Comparison of ENCODE assay signal across 11 cellular contexts in the genomic region with DNA sequence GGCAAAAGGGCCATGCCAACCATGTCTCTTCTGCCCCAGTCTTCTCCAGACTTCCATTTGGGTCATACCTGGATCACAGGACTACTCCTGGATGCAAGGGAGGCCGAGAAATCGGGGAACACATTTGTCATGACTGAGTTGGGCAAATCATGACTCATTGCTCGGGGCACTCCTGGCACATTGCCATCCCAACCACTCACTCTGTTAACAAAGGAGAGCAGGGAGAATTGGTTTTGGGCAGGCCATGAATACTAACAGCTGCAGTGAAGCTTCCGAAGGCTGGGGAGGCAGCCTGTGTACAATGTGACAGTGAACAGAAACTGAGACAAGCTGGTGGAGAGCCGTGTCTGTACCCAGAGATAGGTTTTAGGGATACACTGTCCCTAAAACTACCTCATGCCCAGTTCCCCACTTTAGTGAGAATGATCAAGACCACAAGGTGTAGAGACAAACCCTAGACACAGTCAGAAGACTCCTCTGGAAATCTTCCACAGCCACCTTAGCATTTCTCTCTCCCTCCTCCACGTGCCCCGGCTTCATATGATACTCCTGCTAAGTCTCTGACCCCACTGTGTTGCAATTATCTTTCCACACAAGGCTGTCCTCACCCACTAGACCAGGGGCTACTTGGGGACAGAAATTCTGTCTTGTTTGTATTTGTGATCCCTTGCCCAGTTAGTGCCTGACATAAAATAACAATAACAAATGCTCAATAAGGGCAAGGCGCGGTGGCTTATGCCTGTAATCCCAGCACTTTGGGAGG. TPM values are rescaled to one million over a fixed set of nuclear protein-coding genes. Genes with fewer than 3 reads are reported as not detected.
DNase-seq lines count a peak whose midpoint lies in the region; ATAC-seq, FAIRE-seq and TF ChIP-seq lines count a peak whose summit lies in the region.
"Had no signal": no experiment of that assay in that cellular context is flagged by ENCODE, and none has a peak within 500 bp of the region (broad histone marks: within the 10 kb centered on the region; RNA-seq: fewer than 3 reads in every experiment).

No MANE protein-coding gene starts in this region.

- H3K4me1 ChIP-seq in SJCRH30 = peaks cover 22% of the 10 kb centered on the region
- no peaks in the 10 kb centered on the region for H3K4me1 ChIP-seq in right atrium auricular region

- H3K9me3 ChIP-seq in SJCRH30 (replicated peaks) = no peaks in the 10 kb centered on the region
- no peaks in the 10 kb centered on the region for H3K9me3 ChIP-seq in right atrium auricular region
- H3K9me3 ChIP-seq: upper lobe of left lung had no signal

- no peaks in the 10 kb centered on the region for H3K27me3 ChIP-seq in SJCRH30
- no peaks in the 10 kb centered on the region for H3K27me3 ChIP-seq in right atrium auricular region
- H3K27me3 ChIP-seq: upper lobe of left lung had no signal

- ATAC-seq in GM21526 (IDR thresholded peaks at IDR 0.05; ENCODE audit: low FRiP score, unreplicated experiment) = no peak
- ATAC-seq: T-cell had no signal

- no peak for TF ChIP-seq CTCF in right atrium auricular region (IDR thresholded peaks at IDR 0.05)

- FAIRE-seq in HTR-8/SVneo (lab: Jason Lieb, UNC) = peak; percentile 52

- DNase-seq in AG08396 (ENCODE audit: low spot score) = peak; percentile 21
- DNase-seq in HTR-8/SVneo (ENCODE audit: insufficient read length, low spot score) = peak; percentile 67
- DNase-seq in SJCRH30 = peak; percentile 95 to 98
- peak; percentile 85 for DNase-seq in glomerular visceral epithelial cell (ENCODE audit: extremely low spot score)
- no peak for DNase-seq in DMS114 treated with DMSO at 0.1 percent for 48 hours (lab: John Stamatoyannopoulos, UW; ENCODE audit: unreplicated experiment)
- no peak for DNase-seq in right atrium auricular region (ENCODE audit: low spot score)
- no peak for DNase-seq in activated naive CD4-positive, alpha-beta T cell treated with anti-CD3 and anti-CD28 coated beads, Interleukin-2, amount 50 U/mL, for 16 hours
- DNase-seq: cortex of kidney, T-cell had no signal

- H3K36me3 ChIP-seq in SJCRH30 (no peaks in the 10 kb centered on the region), right atrium auricular region (no peaks in the 10 kb centered on the region)
- H3K36me3 ChIP-seq: upper lobe of left lung had no signal

- H3K4me3 ChIP-seq in SJCRH30 (peak overlapping the region; percentile 38), right atrium auricular region (no peak overlapping the region)
- H3K4me3 ChIP-seq: upper lobe of left lung had no signal

- H3K27ac ChIP-seq in SJCRH30 (peak overlapping the region; percentile 88), right atrium auricular region (no peak overlapping the region)
- H3K27ac ChIP-seq: upper lobe of left lung had no signal

RNA-seq across cellular contexts. Expression of a gene that starts 10.5 kb away (rescaled TPM):
- 90.7 and 105 TPM in 2 replicates for total RNA-seq in SJCRH30 (2014; rRNA removed; shearing (Covaris generic))
- 1 to 10 TPM in 1 of 2 donors, under 1 TPM in 1; 0.39 to 2.1 TPM for total RNA-seq in right atrium auricular region

RNA-seq across cellular contexts. Expression of a gene that starts 41.7 kb away (rescaled TPM):
- total RNA-seq in SJCRH30 (2014; rRNA removed; shearing (Covaris generic)) = 6.5 and 6.7 TPM in 2 replicates
- total RNA-seq in right atrium auricular region = 1 to 10 TPM; 1.3 to 3.0 TPM

Comparison
In these comparisons a context has a peak if more than half of its experiments do, and no peak if none do; other contexts are left out.
1. DNase-seq: peak in AG08396 (single experiment), HTR-8/SVneo (single experiment), SJCRH30 (2 of 2) and glomerular visceral epithelial cell (single experiment); none in DMS114 treated with DMSO at 0.1 percent for 48 hours (single experiment), right atrium auricular region (single experiment) and activated naive CD4-positive, alpha-beta T cell treated with anti-CD3 and anti-CD28 coated beads, Interleukin-2, amount 50 U/mL, for 16 hours (single experiment).
2. RNA of a gene that starts 10.5 kb away (total RNA-seq): 90.7 to 105 TPM in SJCRH30; 0.39 to 2.1 TPM in right atrium auricular region; every median in the first group is over 10 times any median in the second.